ENCODE assay signal across 1 cellular context in the genomic region with DNA sequence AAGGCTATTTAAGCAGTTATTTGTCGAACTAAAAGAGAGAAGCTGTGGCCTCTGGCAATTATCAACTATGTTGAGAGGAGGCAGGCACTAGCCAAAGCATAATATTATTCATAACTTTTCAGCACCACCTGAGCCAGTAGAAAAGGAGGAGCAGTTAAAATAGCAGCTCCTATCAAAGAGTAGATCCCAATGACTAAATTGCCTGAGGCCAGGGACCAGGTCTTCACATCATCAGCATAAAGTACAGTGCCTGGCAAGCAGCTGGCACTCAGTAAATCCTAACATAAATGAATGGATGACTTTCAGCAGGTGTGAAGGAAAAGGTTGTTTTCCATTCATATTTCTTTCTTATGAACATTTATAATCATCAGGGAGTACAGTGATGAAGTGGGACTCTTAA.
TF ChIP-seq lines count a peak whose summit lies in the region.

No MANE protein-coding gene starts in this region.

TF ChIP-seq in GM23338, 12 proteins besides CTCF, POLR2A, EP300 and RAD21 (continued from another document):
- TF ChIP-seq, protein P1, sequence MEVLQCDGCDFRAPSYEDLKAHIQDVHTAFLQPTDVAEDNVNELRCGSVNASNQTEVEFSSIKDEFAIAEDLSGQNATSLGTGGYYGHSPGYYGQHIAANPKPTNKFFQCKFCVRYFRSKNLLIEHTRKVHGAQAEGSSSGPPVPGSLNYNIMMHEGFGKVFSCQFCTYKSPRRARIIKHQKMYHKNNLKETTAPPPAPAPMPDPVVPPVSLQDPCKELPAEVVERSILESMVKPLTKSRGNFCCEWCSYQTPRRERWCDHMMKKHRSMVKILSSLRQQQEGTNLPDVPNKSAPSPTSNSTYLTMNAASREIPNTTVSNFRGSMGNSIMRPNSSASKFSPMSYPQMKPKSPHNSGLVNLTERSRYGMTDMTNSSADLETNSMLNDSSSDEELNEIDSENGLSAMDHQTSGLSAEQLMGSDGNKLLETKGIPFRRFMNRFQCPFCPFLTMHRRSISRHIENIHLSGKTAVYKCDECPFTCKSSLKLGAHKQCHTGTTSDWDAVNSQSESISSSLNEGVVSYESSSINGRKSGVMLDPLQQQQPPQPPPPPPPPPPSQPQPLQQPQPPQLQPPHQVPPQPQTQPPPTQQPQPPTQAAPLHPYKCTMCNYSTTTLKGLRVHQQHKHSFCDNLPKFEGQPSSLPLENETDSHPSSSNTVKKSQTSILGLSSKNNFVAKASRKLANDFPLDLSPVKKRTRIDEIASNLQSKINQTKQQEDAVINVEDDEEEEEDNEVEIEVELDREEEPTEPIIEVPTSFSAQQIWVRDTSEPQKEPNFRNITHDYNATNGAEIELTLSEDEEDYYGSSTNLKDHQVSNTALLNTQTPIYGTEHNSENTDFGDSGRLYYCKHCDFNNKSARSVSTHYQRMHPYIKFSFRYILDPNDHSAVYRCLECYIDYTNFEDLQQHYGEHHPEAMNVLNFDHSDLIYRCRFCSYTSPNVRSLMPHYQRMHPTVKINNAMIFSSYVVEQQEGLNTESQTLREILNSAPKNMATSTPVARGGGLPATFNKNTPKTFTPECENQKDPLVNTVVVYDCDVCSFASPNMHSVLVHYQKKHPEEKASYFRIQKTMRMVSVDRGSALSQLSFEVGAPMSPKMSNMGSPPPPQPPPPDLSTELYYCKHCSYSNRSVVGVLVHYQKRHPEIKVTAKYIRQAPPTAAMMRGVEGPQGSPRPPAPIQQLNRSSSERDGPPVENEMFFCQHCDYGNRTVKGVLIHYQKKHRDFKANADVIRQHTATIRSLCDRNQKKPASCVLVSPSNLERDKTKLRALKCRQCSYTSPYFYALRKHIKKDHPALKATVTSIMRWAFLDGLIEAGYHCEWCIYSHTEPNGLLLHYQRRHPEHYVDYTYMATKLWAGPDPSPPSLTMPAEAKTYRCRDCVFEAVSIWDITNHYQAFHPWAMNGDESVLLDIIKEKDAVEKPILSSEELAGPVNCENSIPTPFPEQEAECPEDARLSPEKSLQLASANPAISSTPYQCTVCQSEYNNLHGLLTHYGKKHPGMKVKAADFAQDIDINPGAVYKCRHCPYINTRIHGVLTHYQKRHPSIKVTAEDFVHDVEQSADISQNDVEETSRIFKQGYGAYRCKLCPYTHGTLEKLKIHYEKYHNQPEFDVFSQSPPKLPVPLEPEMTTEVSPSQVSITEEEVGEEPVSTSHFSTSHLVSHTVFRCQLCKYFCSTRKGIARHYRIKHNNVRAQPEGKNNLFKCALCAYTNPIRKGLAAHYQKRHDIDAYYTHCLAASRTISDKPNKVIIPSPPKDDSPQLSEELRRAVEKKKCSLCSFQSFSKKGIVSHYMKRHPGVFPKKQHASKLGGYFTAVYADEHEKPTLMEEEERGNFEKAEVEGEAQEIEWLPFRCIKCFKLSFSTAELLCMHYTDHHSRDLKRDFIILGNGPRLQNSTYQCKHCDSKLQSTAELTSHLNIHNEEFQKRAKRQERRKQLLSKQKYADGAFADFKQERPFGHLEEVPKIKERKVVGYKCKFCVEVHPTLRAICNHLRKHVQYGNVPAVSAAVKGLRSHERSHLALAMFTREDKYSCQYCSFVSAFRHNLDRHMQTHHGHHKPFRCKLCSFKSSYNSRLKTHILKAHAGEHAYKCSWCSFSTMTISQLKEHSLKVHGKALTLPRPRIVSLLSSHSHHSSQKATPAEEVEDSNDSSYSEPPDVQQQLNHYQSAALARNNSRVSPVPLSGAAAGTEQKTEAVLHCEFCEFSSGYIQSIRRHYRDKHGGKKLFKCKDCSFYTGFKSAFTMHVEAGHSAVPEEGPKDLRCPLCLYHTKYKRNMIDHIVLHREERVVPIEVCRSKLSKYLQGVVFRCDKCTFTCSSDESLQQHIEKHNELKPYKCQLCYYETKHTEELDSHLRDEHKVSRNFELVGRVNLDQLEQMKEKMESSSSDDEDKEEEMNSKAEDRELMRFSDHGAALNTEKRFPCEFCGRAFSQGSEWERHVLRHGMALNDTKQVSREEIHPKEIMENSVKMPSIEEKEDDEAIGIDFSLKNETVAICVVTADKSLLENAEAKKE (CRISPR knock-in tag; IDR thresholded peaks at IDR 0.05), result no peak
- TF ChIP-seq NANOG (IDR thresholded peaks at IDR 0.05; ENCODE audit: borderline replicate concordance), result no peak
